Comparison of ENCODE assay signal across 9 cellular contexts in genomic region chr14:94748667-94749347, GRCh38. TPM values are rescaled to one million over a fixed set of nuclear protein-coding genes. Genes with fewer than 3 reads are reported as not detected.
DNase-seq lines count a peak whose midpoint lies in the region; ATAC-seq and TF ChIP-seq lines count a peak whose summit lies in the region.
"Had no signal": no experiment of that assay in that cellular context is flagged by ENCODE, and none has a peak within 500 bp of the region (broad histone marks: within the 10 kb centered on the region; RNA-seq: fewer than 3 reads in every experiment).

No MANE protein-coding gene starts in this region.

- H3K4me3 Mint-ChIP-seq in activated T-helper 17 cell treated with anti-CD3 and anti-CD28 coated beads, Interleukin-2, amount 50 U/mL, for 72 hours = no peak overlapping the region
- H3K4me3 Mint-ChIP-seq: memory B cell had no signal

- DNase-seq in SIG-M5 treated with dmso at 0.1 percent for 504 hours (lab: John Stamatoyannopoulos, UW; ENCODE audit: unreplicated experiment) (peak; percentile 32), SIG-M5 (lab: John Stamatoyannopoulos, UW) (no peak), Kasumi-1 (lab: John Stamatoyannopoulos, UW) (peak; percentile 2 to 21), mucosa of gallbladder (ENCODE audit: low spot score) (peak; percentile 29), tibial artery (no peak), occipital lobe (lab: John Stamatoyannopoulos, UW) (no peak), epidermal melanocyte (ENCODE audit: insufficient read length, low spot score) (no peak)

- H3K9me3 Mint-ChIP-seq in activated T-helper 17 cell treated with anti-CD3 and anti-CD28 coated beads, Interleukin-2, amount 50 U/mL, for 72 hours = no peaks in the 10 kb centered on the region

- no peak overlapping the region for H3K27ac ChIP-seq in tibial artery

- H3K27me3 Mint-ChIP-seq in activated T-helper 17 cell treated with anti-CD3 and anti-CD28 coated beads, Interleukin-2, amount 50 U/mL, for 72 hours = peaks cover 5% of the 10 kb centered on the region

- H3K4me1 Mint-ChIP-seq in activated T-helper 17 cell treated with anti-CD3 and anti-CD28 coated beads, Interleukin-2, amount 50 U/mL, for 72 hours = no peaks in the 10 kb centered on the region
- H3K4me1 Mint-ChIP-seq: memory B cell had no signal

- H3K9me3 ChIP-seq in tibial artery = no peaks in the 10 kb centered on the region

- H3K4me1 ChIP-seq in tibial artery = no peaks in the 10 kb centered on the region

- no peak overlapping the region for H3K27ac Mint-ChIP-seq in activated T-helper 17 cell treated with anti-CD3 and anti-CD28 coated beads, Interleukin-2, amount 50 U/mL, for 72 hours
- H3K27ac Mint-ChIP-seq: memory B cell had no signal

- peak in 1 of 2 experiments; percentile 33 for TF ChIP-seq CTCF in tibial artery (IDR thresholded peaks at IDR 0.05)

- intact Hi-C loops in tibial artery (cut with DNase I; ENCODE audit: low total_unique reads) = no loop called here

- peak; percentile 64 for ATAC-seq in activated T-helper 17 cell treated with anti-CD3 and anti-CD28 coated beads, Interleukin-2, amount 50 U/mL, for 72 hours (replicated peaks)

- H3K36me3 Mint-ChIP-seq in activated T-helper 17 cell treated with anti-CD3 and anti-CD28 coated beads, Interleukin-2, amount 50 U/mL, for 72 hours (ENCODE audit: low read depth) = no peaks in the 10 kb centered on the region
- H3K36me3 Mint-ChIP-seq: memory B cell had no signal

- no peaks in the 10 kb centered on the region for H3K36me3 ChIP-seq in tibial artery

- H3K4me3 ChIP-seq in tibial artery = no peak overlapping the region

- peaks cover 0 to 3% of the 10 kb centered on the region in 2 donors for H3K27me3 ChIP-seq in tibial artery

RNA-seq across cellular contexts. Expression of gene GSC, which starts 21.1 kb away (rescaled TPM):
- total RNA-seq in activated T-helper 17 cell treated with anti-CD3 and anti-CD28 coated beads, Interleukin-2, amount 50 U/mL, for 72 hours = not detected
- total RNA-seq in mucosa of gallbladder = not detected
- not detected for total RNA-seq in occipital lobe

Comparison
In these comparisons a context has a peak if more than half of its experiments do, and no peak if none do; other contexts are left out.
1. DNase-seq: peak in SIG-M5 treated with dmso at 0.1 percent for 504 hours (single experiment), Kasumi-1 (2 of 2) and mucosa of gallbladder (single experiment); none in SIG-M5 (single experiment), tibial artery (0 of 2), occipital lobe (single experiment) and epidermal melanocyte (single experiment).